Comparison of ENCODE assay signal across 8 cellular contexts in genomic region chr13:19782727-19783682, GRCh38. TPM values are rescaled to one million over a fixed set of nuclear protein-coding genes. Genes with fewer than 3 reads are reported as not detected.
A peak's percentile ranks its signal among the peaks of the same experiment; 100 is the strongest.
DNase-seq lines count a peak whose midpoint lies in the region; ATAC-seq and TF ChIP-seq lines count a peak whose summit lies in the region.
"Not testable (repeated sequence)": the region's sequence is repeated elsewhere in the genome, so short reads cannot be mapped to it uniquely, and the experiment has no call there.

PSPC1 (minus strand) TSS chr13:19782945; CDS start chr13:19782757, 188 bp downstream.

- TF ChIP-seq CTCF in GM13976 (IDR thresholded peaks at IDR 0.05; ENCODE audit: borderline replicate concordance, control extremely low read depth, extremely low read depth, insufficient read depth, missing control alignments); left ventricle myocardium inferior (IDR thresholded peaks at IDR 0.05; ENCODE audit: borderline replicate concordance); progenitor cell of endocrine pancreas (IDR thresholded peaks at IDR 0.05; ENCODE audit: unreplicated experiment): not testable (repeated sequence)

- H3K9me3 Mint-ChIP-seq in progenitor cell of endocrine pancreas (ENCODE audit: low read depth): not testable (repeated sequence)

- ATAC-seq in HG02885 (IDR thresholded peaks at IDR 0.05; ENCODE audit: poor library complexity, unreplicated experiment): peak; percentile 90

- DNase-seq in GM13976 (ENCODE audit: low spot score) (peak; percentile 97), NCI-H187 (lab: John Stamatoyannopoulos, UW) (peak; percentile 80 to 82), T-helper 2 cell (peak; percentile 93 to 96 (median 94)), left ventricle myocardium inferior (peak; percentile 92), progenitor cell of endocrine pancreas (ENCODE audit: low spot score, unreplicated experiment) (peak; percentile 96), ureter (ENCODE audit: low spot score) (peak; percentile 96)

- H3K36me3 ChIP-seq in left ventricle myocardium inferior: not testable (repeated sequence)

- H3K9me3 ChIP-seq in left ventricle myocardium inferior (replicated peaks): not testable (repeated sequence)

- H3K4me3 Mint-ChIP-seq in progenitor cell of endocrine pancreas (ENCODE audit: low read depth): peak within 1 kb of the TSS; percentile 99

- H3K36me3 Mint-ChIP-seq in progenitor cell of endocrine pancreas (ENCODE audit: insufficient read depth): not testable (repeated sequence)

- in situ Hi-C loops in GM13976 (cut with MboI; ENCODE audit: low sequenced_read_pairs, unreplicated experiment): not testable (repeated sequence)

- H3K4me1 ChIP-seq in left ventricle myocardium inferior: peaks cover 21% of the 10 kb centered on the region

- peak within 1 kb of the TSS; percentile 89 for H3K27ac ChIP-seq in angular gyrus (ENCODE audit: low read depth, low read length)
- H3K27ac ChIP-seq in left ventricle myocardium inferior (replicated peaks): peak within 1 kb of the TSS; percentile 96

- H3K27me3 Mint-ChIP-seq in progenitor cell of endocrine pancreas: not testable (repeated sequence)

- H3K27me3 ChIP-seq in left ventricle myocardium inferior (ENCODE audit: low read depth): not testable (repeated sequence)

- H3K4me1 Mint-ChIP-seq in progenitor cell of endocrine pancreas (ENCODE audit: low read depth): not testable (repeated sequence)

- peak within 1 kb of the TSS; percentile 99 for H3K27ac Mint-ChIP-seq in progenitor cell of endocrine pancreas

- peak within 1 kb of the TSS; percentile 96 for H3K4me3 ChIP-seq in left ventricle myocardium inferior

- intact Hi-C loops in left ventricle myocardium inferior (cut with micrococcal nuclease): not testable (repeated sequence)

RNA-seq across cellular contexts. Expression of gene PSPC1, which starts in this region (rescaled TPM):
- total RNA-seq in left ventricle myocardium inferior (25.3 TPM), progenitor cell of endocrine pancreas (92.3 and 94.1 TPM in 2 replicates), ureter (89.8 TPM)

Comparison
In these comparisons a context has a peak if more than half of its experiments do, and no peak if none do; other contexts are left out.
1. Peak in every context shown above with its lines: DNase-seq, ATAC-seq, H3K4me3 ChIP-seq and H3K27ac ChIP-seq.